ENCODE assay signal across 8 cellular contexts in the genomic region with DNA sequence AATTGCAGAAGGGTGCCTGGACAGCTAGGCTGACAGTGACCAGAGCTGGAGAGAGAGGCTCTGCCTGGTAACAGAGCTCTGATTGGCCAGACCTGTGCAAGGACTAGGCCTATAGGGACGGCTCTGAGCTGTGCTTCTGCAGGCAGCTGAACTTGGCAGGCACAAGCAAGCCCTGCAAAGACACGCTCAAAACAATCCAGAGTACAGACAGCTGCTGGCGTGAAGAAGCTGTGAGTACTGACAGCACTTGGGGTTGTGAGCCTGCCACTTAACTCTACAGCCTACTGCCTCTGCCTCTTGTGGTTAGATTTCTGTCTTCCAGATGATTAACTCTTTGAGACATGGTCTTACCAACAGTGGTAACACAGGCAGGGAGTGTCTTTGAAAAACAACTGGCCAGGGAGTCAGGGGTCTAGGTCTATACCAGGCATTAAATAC.
DNase-seq lines count a peak whose midpoint lies in the region; ATAC-seq and TF ChIP-seq lines count a peak whose summit lies in the region.

No MANE protein-coding gene starts in this region.

- peaks cover 4% of the 10 kb centered on the region in 2 experiments; a peak in 2 of 4 replicates for H3K4me1 ChIP-seq in HCT116 (ENCODE audit: control insufficient read depth in 1 of 2, insufficient read depth in 2 of 2, low read length in 2 of 2)
- peaks cover 5% of the 10 kb centered on the region for H3K4me1 ChIP-seq in RWPE2 (ENCODE audit: insufficient read depth, poor library complexity, severe bottlenecking)
- H3K4me1 ChIP-seq in colonic mucosa = no peaks in the 10 kb centered on the region

- no peaks in the 10 kb centered on the region for H3K36me3 ChIP-seq in HCT116 (ENCODE audit: control insufficient read depth in 1 of 2, insufficient read depth in 2 of 2, low read length in 2 of 2)
- no peaks in the 10 kb centered on the region for H3K36me3 ChIP-seq in RWPE2 (ENCODE audit: low read depth)
- H3K36me3 ChIP-seq in colonic mucosa = no peaks in the 10 kb centered on the region

- no peak overlapping the region for H3K9ac ChIP-seq in HCT116 (ENCODE audit: low read length)
- no peak overlapping the region for H3K9ac ChIP-seq in colonic mucosa (ENCODE audit: low read depth in 2 of 2, low read length in 2 of 2)

- peak overlapping the region; percentile 38 for H3K4me2 ChIP-seq in HCT116 (ENCODE audit: low read length)

- H3K27ac ChIP-seq in HCT116 (ENCODE audit: low read depth, low read length) (no peak overlapping the region), RWPE2 (ENCODE audit: poor library complexity, severe bottlenecking) (peak overlapping the region; percentile 27), colonic mucosa (no peak overlapping the region)

- intact Hi-C loops in HCT116 (cut with micrococcal nuclease) = no loop called here
- intact Hi-C loops in colonic mucosa (cut with DNase I) = no loop called here
- intact Hi-C loops in left colon (cut with DNase I, micrococcal nuclease) = no loop called here

- peak; percentile 100 for ATAC-seq in HCT116
- peak; percentile 100 for ATAC-seq in RWPE2 (ENCODE audit: low read depth)
- ATAC-seq in left colon = peak; percentile 97
- peak; percentile 83 for ATAC-seq in stimulated activated effector memory CD8-positive, alpha-beta T cell treated with anti-CD3 and anti-CD28 coated beads, Interleukin-12 subunit alpha, Interleukin-12 subunit beta, amount 100 ng/mL, for 72 hours

- no peak for TF ChIP-seq RAD21 in HCT116 (IDR thresholded peaks at IDR 0.05; ENCODE audit: low read depth)

- no peaks in the 10 kb centered on the region for H3K36me3 Mint-ChIP-seq in stimulated activated effector memory CD8-positive, alpha-beta T cell treated with anti-CD3 and anti-CD28 coated beads, Interleukin-12 subunit alpha, Interleukin-12 subunit beta, amount 100 ng/mL, for 72 hours

- H2AFZ ChIP-seq in HCT116 (ENCODE audit: low read depth, low read length, poor library complexity, severe bottlenecking) = no peak overlapping the region

- peaks cover 11% of the 10 kb centered on the region for H3K4me1 Mint-ChIP-seq in stimulated activated effector memory CD8-positive, alpha-beta T cell treated with anti-CD3 and anti-CD28 coated beads, Interleukin-12 subunit alpha, Interleukin-12 subunit beta, amount 100 ng/mL, for 72 hours

- H3K79me2 ChIP-seq in HCT116 (ENCODE audit: insufficient read depth, low read length) = no peaks in the 10 kb centered on the region

- peak; percentile 28 for DNase-seq in activated gamma-delta T cell treated with Interleukin-2 at 50 U/mL for 16 hours
- DNase-seq in activated gamma-delta T cell (lab: John Stamatoyannopoulos, UW) = no peak
- peak; percentile 45 for DNase-seq in HCT116 (ENCODE audit: low read depth, low spot score)
- peak; percentile 92 for DNase-seq in M059J (ENCODE audit: low read depth)
- peak; percentile 85 for DNase-seq in RWPE2 (ENCODE audit: low spot score)
- peak; percentile 40 for DNase-seq in colonic mucosa
- DNase-seq in left colon = peak; percentile 63 to 88
- DNase-seq in stimulated activated effector memory CD8-positive, alpha-beta T cell treated with anti-CD3 and anti-CD28 coated beads, Interleukin-12 subunit alpha, Interleukin-12 subunit beta, amount 100 ng/mL, for 72 hours (ENCODE audit: low spot score in 2 of 2) = no peak

- CTCF ChIA-PET in HCT116 (lab: Charles Lee) = no interaction called here

- H3K27me3 ChIP-seq in HCT116 (ENCODE audit: insufficient read depth, low read length) (no peaks in the 10 kb centered on the region; the same call in 1 of the 2 replicates), RWPE2 (ENCODE audit: insufficient read depth, poor library complexity, severe bottlenecking) (no peaks in the 10 kb centered on the region), colonic mucosa (no peaks in the 10 kb centered on the region)

- no peaks in the 10 kb centered on the region for H3K9me3 Mint-ChIP-seq in stimulated activated effector memory CD8-positive, alpha-beta T cell treated with anti-CD3 and anti-CD28 coated beads, Interleukin-12 subunit alpha, Interleukin-12 subunit beta, amount 100 ng/mL, for 72 hours

- no peaks in the 10 kb centered on the region for H4K20me1 ChIP-seq in HCT116 (ENCODE audit: insufficient read depth)

- TF ChIP-seq POLR2A in HCT116 (IDR thresholded peaks at IDR 0.05; ENCODE audit: borderline replicate concordance, extremely low read depth, insufficient read depth, insufficient read length) = no peak

- RAD21 ChIA-PET in HCT116 (lab: Charles Lee; ENCODE audit: low non-redundant PET in 1 of 2, low total read pairs in 2 of 2, uncharacterized antibody in 2 of 2, unreplicated experiment in 2 of 2) = no interaction called here

- no peak overlapping the region for H3K4me3 ChIP-seq in HCT116 (replicated peaks in 1 of 2; ENCODE audit: low read depth in 1 of 2, low read length in 2 of 2)
- H3K4me3 ChIP-seq in RWPE2 (ENCODE audit: severe bottlenecking) = no peak overlapping the region
- no peak overlapping the region for H3K4me3 ChIP-seq in colonic mucosa

- H3K9me3 ChIP-seq in HCT116 (ENCODE audit: control insufficient read depth in 1 of 2, insufficient read depth in 1 of 2, low read depth in 1 of 2, low read length in 2 of 2) (no peaks in the 10 kb centered on the region), RWPE2 (ENCODE audit: severe bottlenecking) (no peaks in the 10 kb centered on the region), colonic mucosa (no peaks in the 10 kb centered on the region)

- TF ChIP-seq CTCF in HCT116 (IDR thresholded peaks at IDR 0.05 in 2 of 3, conservative IDR thresholded peaks at IDR 0.05 in 1 of 3; ENCODE audit: borderline replicate concordance in 1 of 3, insufficient read depth in 1 of 3, low read depth in 2 of 3, low read length in 2 of 3) (no peak), RWPE2 (IDR thresholded peaks at IDR 0.05; ENCODE audit: poor library complexity, severe bottlenecking) (no peak), colonic mucosa (IDR thresholded peaks at IDR 0.05) (no peak)

- BruUV-seq in HCT116 (replicated peaks; lab: Mats Ljungman, UMichigan) = no TSS peak

- H3K27ac Mint-ChIP-seq in stimulated activated effector memory CD8-positive, alpha-beta T cell treated with anti-CD3 and anti-CD28 coated beads, Interleukin-12 subunit alpha, Interleukin-12 subunit beta, amount 100 ng/mL, for 72 hours = peak overlapping the region; percentile 29

- POLR2A ChIA-PET in HCT116 (lab: Charles Lee) = no interaction called here

- H3K9me2 ChIP-seq in HCT116 (ENCODE audit: insufficient read depth) = no peaks in the 10 kb centered on the region

- H3K4me3 Mint-ChIP-seq in stimulated activated effector memory CD8-positive, alpha-beta T cell treated with anti-CD3 and anti-CD28 coated beads, Interleukin-12 subunit alpha, Interleukin-12 subunit beta, amount 100 ng/mL, for 72 hours = peak overlapping the region; percentile 2

TF ChIP-seq in HCT116, 20 proteins besides CTCF, POLR2A, EP300 and RAD21:
- TF ChIP-seq SIN3A (IDR thresholded peaks at IDR 0.05; ENCODE audit: low read depth) (no peak), EZH2phosphoT487 (IDR thresholded peaks at IDR 0.05; ENCODE audit: borderline replicate concordance) (no peak), TCF7L2 (IDR thresholded peaks at IDR 0.05; ENCODE audit: borderline replicate concordance, extremely low read depth, insufficient read depth, insufficient read length) (no peak), POLR2AphosphoS5 (IDR thresholded peaks at IDR 0.05; ENCODE audit: low read depth, low read length) (no peak), EZH2 (IDR thresholded peaks at IDR 0.05) (no peak), ZNF274 (IDR thresholded peaks at IDR 0.05; ENCODE audit: low read depth, low read length) (no peak), ELF1 (IDR thresholded peaks at IDR 0.05; ENCODE audit: borderline replicate concordance, low read depth) (no peak), FOSL1 (IDR thresholded peaks at IDR 0.05; ENCODE audit: low read depth) (no peak), JUND (IDR thresholded peaks at IDR 0.05) (no peak), SRF (IDR thresholded peaks at IDR 0.05; ENCODE audit: low read depth) (no peak)
- TF ChIP-seq, protein P1, sequence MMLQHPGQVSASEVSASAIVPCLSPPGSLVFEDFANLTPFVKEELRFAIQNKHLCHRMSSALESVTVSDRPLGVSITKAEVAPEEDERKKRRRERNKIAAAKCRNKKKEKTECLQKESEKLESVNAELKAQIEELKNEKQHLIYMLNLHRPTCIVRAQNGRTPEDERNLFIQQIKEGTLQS (IDR thresholded peaks at IDR 0.05) = no peak
- TF ChIP-seq, protein P2, sequence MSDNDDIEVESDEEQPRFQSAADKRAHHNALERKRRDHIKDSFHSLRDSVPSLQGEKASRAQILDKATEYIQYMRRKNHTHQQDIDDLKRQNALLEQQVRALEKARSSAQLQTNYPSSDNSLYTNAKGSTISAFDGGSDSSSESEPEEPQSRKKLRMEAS (IDR thresholded peaks at IDR 0.05) = no peak

Comparison
In these comparisons a context has a peak if more than half of its experiments do, and no peak if none do; other contexts are left out.
1. DNase-seq: peak in activated gamma-delta T cell treated with Interleukin-2 at 50 U/mL for 16 hours (single experiment), HCT116 (single experiment), M059J (single experiment), RWPE2 (single experiment), colonic mucosa (single experiment) and left colon (2 of 2); none in activated gamma-delta T cell (single experiment) and stimulated activated effector memory CD8-positive, alpha-beta T cell treated with anti-CD3 and anti-CD28 coated beads, Interleukin-12 subunit alpha, Interleukin-12 subunit beta, amount 100 ng/mL, for 72 hours (0 of 2).
2. Peak in every context shown above with its lines, with median percentiles within 50 percentile points of each other: ATAC-seq.